ENCODE assay signal across 15 cellular contexts in genomic region chr3:16239776-16240175, GRCh38. TPM values are rescaled to one million over a fixed set of nuclear protein-coding genes. Genes with fewer than 3 reads are reported as not detected.
DNase-seq lines count a peak whose midpoint lies in the region; FAIRE-seq and TF ChIP-seq lines count a peak whose summit lies in the region.
"Had no signal": no experiment of that assay in that cellular context is flagged by ENCODE, and none has a peak within 500 bp of the region (broad histone marks: within the 10 kb centered on the region; RNA-seq: fewer than 3 reads in every experiment).

No MANE protein-coding gene starts in this region.

- TF ChIP-seq POLR2A in H54 (IDR thresholded peaks at IDR 0.05; ENCODE audit: low read depth, low read length) = no peak

- BruUV-seq in PC-9 (replicated peaks; lab: Mats Ljungman, UMichigan) = no TSS peak

- H3K4me1 ChIP-seq in PC-9 (replicated peaks; ENCODE audit: insufficient read depth) = peaks cover 16% of the 10 kb centered on the region
- H3K4me1 ChIP-seq in esophagus (ENCODE audit: control insufficient read depth in 2 of 2, insufficient read depth in 2 of 2, low read length in 1 of 2) = peaks cover 0 to 3% of the 10 kb centered on the region in 2 donors
- no peaks in the 10 kb centered on the region for H3K4me1 ChIP-seq in neural progenitor cell

- H3K27ac Mint-ChIP-seq in neural progenitor cell = no peak overlapping the region

- H3K27ac ChIP-seq in PC-9 = no peak overlapping the region
- peak overlapping the region; percentile 43 to 47 for H3K27ac ChIP-seq in esophagus (ENCODE audit: low read depth in 2 of 2, low read length in 1 of 2)
- H3K27ac ChIP-seq in neural progenitor cell = no peak overlapping the region

- H3K36me3 ChIP-seq in PC-9 (ENCODE audit: low read depth) (no peaks in the 10 kb centered on the region), esophagus (ENCODE audit: control insufficient read depth in 2 of 2, insufficient read depth in 2 of 2, low read length in 1 of 2) (no peaks in the 10 kb centered on the region), neural progenitor cell (no peaks in the 10 kb centered on the region)

- no peak for FAIRE-seq in H54 (lab: Jason Lieb, UNC)
- FAIRE-seq: G401.6, GM12878 had no signal

- DNase-seq in D341Med (ENCODE audit: low spot score) = peak; percentile 72
- no peak for DNase-seq in PC-9
- peak; percentile 34 for DNase-seq in neural progenitor cell (ENCODE audit: low spot score)
- no peak for DNase-seq in stimulated activated CD4-positive, alpha-beta T cell treated with anti-CD3 and anti-CD28 coated beads, Interleukin-12 subunit alpha, Interleukin-12 subunit beta, amount 100 ng/mL, for 4 hours
- DNase-seq in hippocampal formation (lab: John Stamatoyannopoulos, UW) = no peak
- DNase-seq in superior temporal gyrus (ENCODE audit: extremely low spot score) = no peak
- no peak for DNase-seq in H54 (ENCODE audit: insufficient read length, low spot score)
- DNase-seq: activated CD4-positive, alpha-beta T cell treated with anti-CD3 and anti-CD28 coated beads for 48 hours; activated gamma-delta T cell treated with Interleukin-2 at 50 U/mL for 16 hours; mesendoderm; NCI-H2081 treated with DMSO at 0.1 percent for 48 hours had no signal

- no peaks in the 10 kb centered on the region for H3K9me3 Mint-ChIP-seq in neural progenitor cell

- H3K27me3 Mint-ChIP-seq in neural progenitor cell (ENCODE audit: insufficient read depth, low read depth) = no peaks in the 10 kb centered on the region

- no peaks in the 10 kb centered on the region for H3K9me3 ChIP-seq in PC-9 (ENCODE audit: insufficient read depth, low read depth)
- no peaks in the 10 kb centered on the region for H3K9me3 ChIP-seq in esophagus (ENCODE audit: control insufficient read depth in 2 of 2, insufficient read depth in 1 of 2, low read depth in 1 of 2, low read length in 1 of 2)
- no peaks in the 10 kb centered on the region for H3K9me3 ChIP-seq in neural progenitor cell (ENCODE audit: low read depth)

- TF ChIP-seq CTCF in PC-9 (conservative IDR thresholded peaks at IDR 0.05) (no peak), neural progenitor cell (IDR thresholded peaks at IDR 0.05) (no peak)

- CTCF ChIA-PET in PC-9 (lab: Charles Lee) = no interaction called here

- 56 to 60% methylated on average over 4 of the region's 4 CpGs for WGBS in esophagus, 2 donors

- no peaks in the 10 kb centered on the region for H3K4me1 Mint-ChIP-seq in neural progenitor cell

- H3F3A ChIP-seq in PC-9 (ENCODE audit: insufficient read depth, low read depth) = peaks cover 4% of the 10 kb centered on the region; the same call in 1 of the 2 replicates
- no peaks in the 10 kb centered on the region for H3F3A ChIP-seq in neural progenitor cell (ENCODE audit: low read depth)

- no peaks in the 10 kb centered on the region for H3K36me3 Mint-ChIP-seq in neural progenitor cell

- no peaks in the 10 kb centered on the region for H4K20me1 ChIP-seq in PC-9 (ENCODE audit: insufficient read depth)
- H4K20me1 ChIP-seq in neural progenitor cell (ENCODE audit: low read depth) = no peaks in the 10 kb centered on the region

- H3K79me2 ChIP-seq in PC-9 (ENCODE audit: low read depth) (no peaks in the 10 kb centered on the region), neural progenitor cell (ENCODE audit: low read depth) (no peaks in the 10 kb centered on the region)

- H2AFZ ChIP-seq in PC-9 = no peak overlapping the region
- H2AFZ ChIP-seq in neural progenitor cell (replicated peaks) = no peak overlapping the region

- H3K4me2 ChIP-seq in PC-9 (peak overlapping the region; percentile 18; the same call in 1 of the 2 replicates), neural progenitor cell (peak overlapping the region; percentile 16)

- H3K9ac ChIP-seq in neural progenitor cell = no peak overlapping the region

- H3K4me3 ChIP-seq in PC-9 (no peak overlapping the region), esophagus (ENCODE audit: low read depth in 1 of 2, low read length in 2 of 2) (no peak overlapping the region), neural progenitor cell (no peak overlapping the region)
- H3K4me3 ChIP-seq: coronary artery, GM12878 had no signal

- no peak overlapping the region for H3K4me3 Mint-ChIP-seq in neural progenitor cell

- H3K9me2 ChIP-seq in PC-9 (ENCODE audit: insufficient read depth) = no peaks in the 10 kb centered on the region

- intact Hi-C loops in PC-9 (cut with micrococcal nuclease; ENCODE audit: unreplicated experiment) = loop anchor here (5.0 to 10.0 kb wide), 4 partner anchors 177 to 1135 kb away; partner anchors contain the start of genes BTD and HACL1

- no peaks in the 10 kb centered on the region for H3K27me3 ChIP-seq in PC-9 (ENCODE audit: insufficient read depth, low read depth)
- no peaks in the 10 kb centered on the region for H3K27me3 ChIP-seq in esophagus (ENCODE audit: control insufficient read depth in 1 of 2, insufficient read depth in 2 of 2, low read length in 2 of 2)
- no peaks in the 10 kb centered on the region for H3K27me3 ChIP-seq in neural progenitor cell

- POLR2A ChIA-PET in PC-9 (lab: Charles Lee; ENCODE audit: unreplicated experiment) = no interaction called here

RNA-seq across cellular contexts. Expression of gene DPH3, which starts 25.0 kb away (rescaled TPM):
- total RNA-seq in PC-9 (2021) (12.1 and 16.2 TPM in 2 replicates), neural progenitor cell (ENCODE audit: low replicate concordance) (23.0 and 31.2 TPM in 2 replicates)
- 1 to 10 TPM; 5.2 to 7.8 TPM for polyA plus RNA-seq in esophagus

RNA-seq across cellular contexts. Expression of gene OXNAD1, which starts 25.2 kb away (rescaled TPM):
- 15.7 and 18.5 TPM in 2 replicates for total RNA-seq in PC-9 (2021)
- 1 to 10 TPM; 4.9 to 6.6 TPM for polyA plus RNA-seq in esophagus
- 18.1 and 28.7 TPM in 2 replicates for total RNA-seq in neural progenitor cell (ENCODE audit: low replicate concordance)

Comparison
In these comparisons a context has a peak if more than half of its experiments do, and no peak if none do; other contexts are left out.
1. DNase-seq: peak in D341Med (single experiment) and neural progenitor cell (single experiment); none in PC-9 (0 of 2), stimulated activated CD4-positive, alpha-beta T cell treated with anti-CD3 and anti-CD28 coated beads, Interleukin-12 subunit alpha, Interleukin-12 subunit beta, amount 100 ng/mL, for 4 hours (single experiment), hippocampal formation (0 of 2), superior temporal gyrus (single experiment) and H54 (single experiment).
2. H3K27ac ChIP-seq: peak in esophagus (2 of 2); none in PC-9 (single experiment) and neural progenitor cell (single experiment).